2 cellular contexts compared by ENCODE assay signal in the genomic region with DNA sequence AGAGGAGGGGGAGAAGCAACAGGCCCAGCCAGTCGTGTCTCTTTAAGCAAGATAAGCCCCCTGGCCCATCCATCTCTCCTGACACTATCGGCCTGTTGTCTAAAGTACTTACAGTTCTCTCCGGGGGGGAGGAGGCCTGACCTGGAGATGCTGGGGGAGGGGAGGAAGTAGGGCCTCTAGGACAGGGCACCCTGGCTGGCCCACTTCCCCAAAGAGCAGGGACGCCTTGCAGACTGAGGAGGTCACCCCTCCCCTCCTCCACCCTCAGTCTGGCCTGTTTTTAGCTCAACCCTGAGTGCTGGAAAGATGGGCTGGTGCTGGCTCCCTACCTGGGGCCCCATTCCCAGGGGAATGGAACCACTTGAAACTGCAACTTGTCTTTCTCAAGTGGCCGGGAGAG.
TF ChIP-seq lines count a peak whose summit lies in the region.

No MANE protein-coding gene starts in this region.

TF ChIP-seq in IMR-90, 13 proteins besides CTCF, POLR2A, EP300 and RAD21:
- no peak for TF ChIP-seq NFE2L2 (IDR thresholded peaks at IDR 0.05; ENCODE audit: low read depth, low read length)

TF ChIP-seq in H1, 55 proteins besides CTCF, POLR2A, EP300 and RAD21:
- TF ChIP-seq PHF8 (conservative IDR thresholded peaks at IDR 0.05; ENCODE audit: low read depth, low read length) (no peak), ASH2L (IDR thresholded peaks at IDR 0.05; ENCODE audit: low read length) (peak; percentile 82), SUZ12 (IDR thresholded peaks at IDR 0.05; ENCODE audit: low read length) (no peak)
TF ChIP-seq in H1: peak in this region for 1.
